ENCODE assay signal across 10 cellular contexts in genomic region chr22:46528121-46528610, GRCh38. TPM values are rescaled to one million over a fixed set of nuclear protein-coding genes. Genes with fewer than 3 reads are reported as not detected.
A peak's percentile ranks its signal among the peaks of the same experiment; 100 is the strongest.
DNase-seq lines count a peak whose midpoint lies in the region; ATAC-seq lines count a peak whose summit lies in the region.
"Had no signal": no experiment of that assay in that cellular context is flagged by ENCODE, and none has a peak within 500 bp of the region (broad histone marks: within the 10 kb centered on the region; RNA-seq: fewer than 3 reads in every experiment).

No MANE protein-coding gene starts in this region.

- peaks cover 10% of the 10 kb centered on the region for H3K27me3 Mint-ChIP-seq in activated CD4-positive, alpha-beta T cell treated with anti-CD3 and anti-CD28 coated beads for 36 hours

- H3K4me3 Mint-ChIP-seq in activated CD4-positive, alpha-beta T cell treated with anti-CD3 and anti-CD28 coated beads for 36 hours = no peak overlapping the region

- H3K27ac ChIP-seq in epithelial cell of prostate = peak overlapping the region; percentile 98
- H3K27ac ChIP-seq: thyroid gland had no signal

- CTCF ChIA-PET in activated CD4-positive, alpha-beta T cell treated with anti-CD3 and anti-CD28 coated beads for 36 hours (lab: Charles Lee) = no interaction called here

- H3K4me1 Mint-ChIP-seq in activated CD4-positive, alpha-beta T cell treated with anti-CD3 and anti-CD28 coated beads for 36 hours = peaks cover 5% of the 10 kb centered on the region

- H3K36me3 Mint-ChIP-seq in activated CD4-positive, alpha-beta T cell treated with anti-CD3 and anti-CD28 coated beads for 36 hours (ENCODE audit: low read depth) = no peaks in the 10 kb centered on the region

- DNase-seq in activated CD4-positive, alpha-beta T cell treated with anti-CD3 and anti-CD28 coated beads for 36 hours = peak; percentile 30
- DNase-seq in activated CD4-positive, alpha-beta T cell treated with anti-CD3 and anti-CD28 coated beads, Interleukin-2, amount 50 U/mL, for 48 hours = no peak
- DNase-seq in OCI-M1 (lab: John Stamatoyannopoulos, UW) (peak; percentile 77), epithelial cell of prostate (ENCODE audit: low read depth, low spot score) (no peak)
- DNase-seq in stimulated activated naive CD8-positive, alpha-beta T cell treated with anti-CD3 and anti-CD28 coated beads, Interleukin-15, Interleukin-2, amounts not matched to agents 100 U/mL and 50 U/mL, for 24 hours = no peak
- no peak for DNase-seq in central memory CD4-positive, alpha-beta T cell
- DNase-seq: activated gamma-delta T cell, thyroid gland had no signal

- H3K9me3 Mint-ChIP-seq in activated CD4-positive, alpha-beta T cell treated with anti-CD3 and anti-CD28 coated beads for 36 hours (ENCODE audit: low read depth) = no peaks in the 10 kb centered on the region

- POLR2A ChIA-PET in activated CD4-positive, alpha-beta T cell treated with anti-CD3 and anti-CD28 coated beads for 36 hours (lab: Charles Lee) = no interaction called here

- H3K27ac Mint-ChIP-seq in activated CD4-positive, alpha-beta T cell treated with anti-CD3 and anti-CD28 coated beads for 36 hours = no peak overlapping the region

- intact Hi-C loops in activated CD4-positive, alpha-beta T cell treated with anti-CD3 and anti-CD28 coated beads for 36 hours (cut with DNase I, micrococcal nuclease) = no loop called here

- ATAC-seq in activated CD4-positive, alpha-beta T cell treated with anti-CD3 and anti-CD28 coated beads for 36 hours = peak; percentile 70
- ATAC-seq in stimulated activated naive CD8-positive, alpha-beta T cell treated with anti-CD3 and anti-CD28 coated beads, Interleukin-15, Interleukin-2, amounts not matched to agents 100 U/mL and 50 U/mL, for 24 hours = peak; percentile 40
- ATAC-seq in GM18873 (IDR thresholded peaks at IDR 0.05; ENCODE audit: low FRiP score, unreplicated experiment) = no peak
- ATAC-seq in GM18517 (IDR thresholded peaks at IDR 0.05; ENCODE audit: unreplicated experiment) = no peak

RNA-seq across cellular contexts. Expression of gene CELSR1, which starts 9.3 kb away (rescaled TPM):
- under 1 TPM; 0.43 to 0.46 TPM for total RNA-seq in activated CD4-positive, alpha-beta T cell treated with anti-CD3 and anti-CD28 coated beads for 36 hours

Comparison
In these comparisons a context has a peak if more than half of its experiments do, and no peak if none do; other contexts are left out.
1. DNase-seq: peak in activated CD4-positive, alpha-beta T cell treated with anti-CD3 and anti-CD28 coated beads for 36 hours (single experiment) and OCI-M1 (single experiment); none in activated CD4-positive, alpha-beta T cell treated with anti-CD3 and anti-CD28 coated beads, Interleukin-2, amount 50 U/mL, for 48 hours (0 of 2), epithelial cell of prostate (single experiment), stimulated activated naive CD8-positive, alpha-beta T cell treated with anti-CD3 and anti-CD28 coated beads, Interleukin-15, Interleukin-2, amounts not matched to agents 100 U/mL and 50 U/mL, for 24 hours (single experiment) and central memory CD4-positive, alpha-beta T cell (single experiment).
2. ATAC-seq: peak in activated CD4-positive, alpha-beta T cell treated with anti-CD3 and anti-CD28 coated beads for 36 hours (single experiment) and stimulated activated naive CD8-positive, alpha-beta T cell treated with anti-CD3 and anti-CD28 coated beads, Interleukin-15, Interleukin-2, amounts not matched to agents 100 U/mL and 50 U/mL, for 24 hours (single experiment); none in GM18873 (single experiment) and GM18517 (single experiment).